Comparison of ENCODE assay signal across 1 cellular context in the genomic region with DNA sequence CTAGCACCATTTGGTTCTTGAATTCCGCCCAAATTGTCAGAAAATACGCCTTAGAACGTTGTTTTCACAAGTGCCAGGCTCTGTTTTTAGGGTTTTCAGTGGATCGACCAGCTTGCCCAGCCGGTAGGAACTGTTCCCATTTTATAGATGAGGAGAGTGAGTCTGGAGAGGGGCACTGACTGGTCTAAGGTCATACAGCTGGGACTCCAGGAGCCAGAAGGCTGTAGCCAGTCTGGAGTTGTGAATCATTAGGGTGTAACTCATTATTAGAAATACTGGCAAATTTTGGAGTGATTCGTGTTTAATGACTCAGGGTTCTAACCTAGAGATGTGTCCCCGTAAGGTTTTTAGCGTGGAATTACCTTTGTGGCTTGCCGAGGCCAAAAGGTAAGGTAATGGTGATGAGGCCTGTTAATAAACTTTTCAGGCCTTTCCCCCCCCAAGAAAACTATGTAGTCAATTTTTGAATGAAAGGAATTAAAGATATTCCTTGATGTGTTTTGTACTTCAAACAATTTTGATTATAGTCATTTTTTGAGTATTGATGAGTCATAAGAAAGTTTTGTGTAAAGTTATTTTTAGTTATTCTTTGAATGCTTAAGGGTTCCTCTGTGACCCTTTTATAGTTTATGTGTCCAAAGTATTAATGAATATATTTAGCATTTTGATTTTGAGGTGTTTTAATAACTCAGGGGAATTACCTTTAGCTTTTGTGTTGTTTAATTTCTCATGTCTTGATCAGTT.
TF ChIP-seq lines count a peak whose summit lies in the region.

No MANE protein-coding gene starts in this region.

TF ChIP-seq in GM12878, 131 proteins besides CTCF, POLR2A, EP300 and RAD21 (continued from another document):
- TF ChIP-seq, protein P1, sequence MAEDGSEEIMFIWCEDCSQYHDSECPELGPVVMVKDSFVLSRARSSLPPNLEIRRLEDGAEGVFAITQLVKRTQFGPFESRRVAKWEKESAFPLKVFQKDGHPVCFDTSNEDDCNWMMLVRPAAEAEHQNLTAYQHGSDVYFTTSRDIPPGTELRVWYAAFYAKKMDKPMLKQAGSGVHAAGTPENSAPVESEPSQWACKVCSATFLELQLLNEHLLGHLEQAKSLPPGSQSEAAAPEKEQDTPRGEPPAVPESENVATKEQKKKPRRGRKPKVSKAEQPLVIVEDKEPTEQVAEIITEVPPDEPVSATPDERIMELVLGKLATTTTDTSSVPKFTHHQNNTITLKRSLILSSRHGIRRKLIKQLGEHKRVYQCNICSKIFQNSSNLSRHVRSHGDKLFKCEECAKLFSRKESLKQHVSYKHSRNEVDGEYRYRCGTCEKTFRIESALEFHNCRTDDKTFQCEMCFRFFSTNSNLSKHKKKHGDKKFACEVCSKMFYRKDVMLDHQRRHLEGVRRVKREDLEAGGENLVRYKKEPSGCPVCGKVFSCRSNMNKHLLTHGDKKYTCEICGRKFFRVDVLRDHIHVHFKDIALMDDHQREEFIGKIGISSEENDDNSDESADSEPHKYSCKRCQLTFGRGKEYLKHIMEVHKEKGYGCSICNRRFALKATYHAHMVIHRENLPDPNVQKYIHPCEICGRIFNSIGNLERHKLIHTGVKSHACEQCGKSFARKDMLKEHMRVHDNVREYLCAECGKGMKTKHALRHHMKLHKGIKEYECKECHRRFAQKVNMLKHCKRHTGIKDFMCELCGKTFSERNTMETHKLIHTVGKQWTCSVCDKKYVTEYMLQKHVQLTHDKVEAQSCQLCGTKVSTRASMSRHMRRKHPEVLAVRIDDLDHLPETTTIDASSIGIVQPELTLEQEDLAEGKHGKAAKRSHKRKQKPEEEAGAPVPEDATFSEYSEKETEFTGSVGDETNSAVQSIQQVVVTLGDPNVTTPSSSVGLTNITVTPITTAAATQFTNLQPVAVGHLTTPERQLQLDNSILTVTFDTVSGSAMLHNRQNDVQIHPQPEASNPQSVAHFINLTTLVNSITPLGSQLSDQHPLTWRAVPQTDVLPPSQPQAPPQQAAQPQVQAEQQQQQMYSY (CRISPR knock-in tag; IDR thresholded peaks at IDR 0.05) = no peak
- TF ChIP-seq ESRRA (IDR thresholded peaks at IDR 0.05; ENCODE audit: low read length) = no peak; the same call in 1 of the 2 replicates
- TF ChIP-seq HDAC2 (IDR thresholded peaks at IDR 0.05) = no peak
- TF ChIP-seq, protein P2, sequence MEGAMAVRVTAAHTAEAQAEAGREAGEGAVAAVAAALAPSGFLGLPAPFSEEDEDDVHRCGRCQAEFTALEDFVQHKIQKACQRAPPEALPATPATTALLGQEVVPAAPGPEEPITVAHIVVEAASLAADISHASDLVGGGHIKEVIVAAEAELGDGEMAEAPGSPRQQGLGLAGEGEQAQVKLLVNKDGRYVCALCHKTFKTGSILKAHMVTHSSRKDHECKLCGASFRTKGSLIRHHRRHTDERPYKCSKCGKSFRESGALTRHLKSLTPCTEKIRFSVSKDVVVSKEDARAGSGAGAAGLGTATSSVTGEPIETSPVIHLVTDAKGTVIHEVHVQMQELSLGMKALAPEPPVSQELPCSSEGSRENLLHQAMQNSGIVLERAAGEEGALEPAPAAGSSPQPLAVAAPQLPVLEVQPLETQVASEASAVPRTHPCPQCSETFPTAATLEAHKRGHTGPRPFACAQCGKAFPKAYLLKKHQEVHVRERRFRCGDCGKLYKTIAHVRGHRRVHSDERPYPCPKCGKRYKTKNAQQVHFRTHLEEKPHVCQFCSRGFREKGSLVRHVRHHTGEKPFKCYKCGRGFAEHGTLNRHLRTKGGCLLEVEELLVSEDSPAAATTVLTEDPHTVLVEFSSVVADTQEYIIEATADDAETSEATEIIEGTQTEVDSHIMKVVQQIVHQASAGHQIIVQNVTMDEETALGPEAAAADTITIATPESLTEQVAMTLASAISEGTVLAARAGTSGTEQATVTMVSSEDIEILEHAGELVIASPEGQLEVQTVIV (IDR thresholded peaks at IDR 0.05; ENCODE audit: borderline replicate concordance, partially characterized antibody) = no peak
- TF ChIP-seq ZNF217 (IDR thresholded peaks at IDR 0.05) = no peak
- TF ChIP-seq, protein P3, sequence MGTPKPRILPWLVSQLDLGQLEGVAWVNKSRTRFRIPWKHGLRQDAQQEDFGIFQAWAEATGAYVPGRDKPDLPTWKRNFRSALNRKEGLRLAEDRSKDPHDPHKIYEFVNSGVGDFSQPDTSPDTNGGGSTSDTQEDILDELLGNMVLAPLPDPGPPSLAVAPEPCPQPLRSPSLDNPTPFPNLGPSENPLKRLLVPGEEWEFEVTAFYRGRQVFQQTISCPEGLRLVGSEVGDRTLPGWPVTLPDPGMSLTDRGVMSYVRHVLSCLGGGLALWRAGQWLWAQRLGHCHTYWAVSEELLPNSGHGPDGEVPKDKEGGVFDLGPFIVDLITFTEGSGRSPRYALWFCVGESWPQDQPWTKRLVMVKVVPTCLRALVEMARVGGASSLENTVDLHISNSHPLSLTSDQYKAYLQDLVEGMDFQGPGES (IDR thresholded peaks at IDR 0.05) = no peak
- no peak for TF ChIP-seq STAT3 (IDR thresholded peaks at IDR 0.05; ENCODE audit: low read depth, low read length)
- TF ChIP-seq, protein P4, sequence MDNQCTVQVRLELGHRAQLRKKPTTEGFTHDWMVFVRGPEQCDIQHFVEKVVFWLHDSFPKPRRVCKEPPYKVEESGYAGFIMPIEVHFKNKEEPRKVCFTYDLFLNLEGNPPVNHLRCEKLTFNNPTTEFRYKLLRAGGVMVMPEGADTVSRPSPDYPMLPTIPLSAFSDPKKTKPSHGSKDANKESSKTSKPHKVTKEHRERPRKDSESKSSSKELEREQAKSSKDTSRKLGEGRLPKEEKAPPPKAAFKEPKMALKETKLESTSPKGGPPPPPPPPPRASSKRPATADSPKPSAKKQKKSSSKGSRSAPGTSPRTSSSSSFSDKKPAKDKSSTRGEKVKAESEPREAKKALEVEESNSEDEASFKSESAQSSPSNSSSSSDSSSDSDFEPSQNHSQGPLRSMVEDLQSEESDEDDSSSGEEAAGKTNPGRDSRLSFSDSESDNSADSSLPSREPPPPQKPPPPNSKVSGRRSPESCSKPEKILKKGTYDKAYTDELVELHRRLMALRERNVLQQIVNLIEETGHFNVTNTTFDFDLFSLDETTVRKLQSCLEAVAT (IDR thresholded peaks at IDR 0.05) = no peak; the same call in 1 of the 2 replicates
- TF ChIP-seq, protein P5, sequence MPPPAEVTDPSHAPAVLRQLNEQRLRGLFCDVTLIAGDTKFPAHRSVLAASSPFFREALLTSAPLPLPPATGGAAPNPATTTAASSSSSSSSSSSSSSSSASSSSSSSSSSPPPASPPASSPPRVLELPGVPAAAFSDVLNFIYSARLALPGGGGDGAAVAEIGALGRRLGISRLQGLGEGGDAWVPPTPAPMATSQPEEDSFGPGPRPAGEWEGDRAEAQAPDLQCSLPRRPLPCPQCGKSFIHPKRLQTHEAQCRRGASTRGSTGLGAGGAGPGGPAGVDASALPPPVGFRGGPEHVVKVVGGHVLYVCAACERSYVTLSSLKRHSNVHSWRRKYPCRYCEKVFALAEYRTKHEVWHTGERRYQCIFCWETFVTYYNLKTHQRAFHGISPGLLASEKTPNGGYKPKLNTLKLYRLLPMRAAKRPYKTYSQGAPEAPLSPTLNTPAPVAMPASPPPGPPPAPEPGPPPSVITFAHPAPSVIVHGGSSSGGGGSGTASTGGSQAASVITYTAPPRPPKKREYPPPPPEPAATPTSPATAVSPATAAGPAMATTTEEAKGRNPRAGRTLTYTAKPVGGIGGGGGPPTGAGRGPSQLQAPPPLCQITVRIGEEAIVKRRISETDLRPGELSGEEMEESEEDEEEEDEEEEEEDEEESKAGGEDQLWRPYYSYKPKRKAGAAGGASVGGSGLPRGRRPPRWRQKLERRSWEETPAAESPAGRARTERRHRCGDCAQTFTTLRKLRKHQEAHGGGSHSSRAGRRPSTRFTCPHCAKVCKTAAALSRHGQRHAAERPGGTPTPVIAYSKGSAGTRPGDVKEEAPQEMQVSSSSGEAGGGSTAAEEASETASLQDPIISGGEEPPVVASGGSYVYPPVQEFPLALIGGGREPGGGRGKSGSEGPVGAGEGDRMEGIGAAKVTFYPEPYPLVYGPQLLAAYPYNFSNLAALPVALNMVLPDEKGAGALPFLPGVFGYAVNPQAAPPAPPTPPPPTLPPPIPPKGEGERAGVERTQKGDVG (CRISPR knock-in tag; IDR thresholded peaks at IDR 0.05) = no peak
- no peak for TF ChIP-seq SP1 (IDR thresholded peaks at IDR 0.05; ENCODE audit: low read depth, low read length)
- no peak for TF ChIP-seq SMAD1 (IDR thresholded peaks at IDR 0.05; ENCODE audit: low read depth, partially characterized antibody)
- TF ChIP-seq, protein P6, sequence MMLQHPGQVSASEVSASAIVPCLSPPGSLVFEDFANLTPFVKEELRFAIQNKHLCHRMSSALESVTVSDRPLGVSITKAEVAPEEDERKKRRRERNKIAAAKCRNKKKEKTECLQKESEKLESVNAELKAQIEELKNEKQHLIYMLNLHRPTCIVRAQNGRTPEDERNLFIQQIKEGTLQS (IDR thresholded peaks at IDR 0.05; ENCODE audit: borderline replicate concordance, extremely low read depth, low read depth, low read length) = no peak
- no peak for TF ChIP-seq KAT2A (conservative IDR thresholded peaks at IDR 0.05; ENCODE audit: control insufficient read depth, low read depth, low read length)
- peak; percentile 33; the same call in 1 of the 2 replicates for TF ChIP-seq TCF12 (IDR thresholded peaks at IDR 0.05; ENCODE audit: low read depth, low read length)
- TF ChIP-seq MTA2 (IDR thresholded peaks at IDR 0.05; ENCODE audit: low read depth) = no peak
